ENCODE assay signal across 1 cellular context in the genomic region with DNA sequence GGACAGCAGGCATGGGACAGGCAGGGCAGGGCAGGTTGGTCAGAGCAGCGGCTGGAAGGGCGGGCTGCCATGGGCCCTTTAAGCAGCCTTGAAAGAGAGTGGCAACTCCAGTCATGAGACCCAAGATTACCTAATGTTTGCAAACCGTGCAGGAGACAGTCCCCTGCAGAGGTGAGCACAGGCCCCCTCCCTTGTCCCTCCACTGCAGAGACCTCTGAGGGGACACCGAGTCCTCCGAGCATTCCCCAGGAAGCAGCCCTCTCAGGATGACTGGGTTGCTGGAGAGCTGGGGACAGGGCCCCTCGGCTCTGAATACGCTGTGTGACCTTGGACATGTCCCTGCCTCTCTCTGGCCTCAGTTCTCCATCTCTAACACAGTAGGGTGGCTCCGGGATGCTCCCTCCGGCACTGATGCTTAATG.
TF ChIP-seq lines count a peak whose summit lies in the region.

No MANE protein-coding gene starts in this region.

TF ChIP-seq in HEK293, 187 proteins besides CTCF, POLR2A, EP300 and RAD21 (continued from another document):
- TF ChIP-seq GLIS2 (tag by site-specific recombination; IDR thresholded peaks at IDR 0.05): peak; percentile 60
- no peak for TF ChIP-seq ZNF184 (tag by site-specific recombination; IDR thresholded peaks at IDR 0.05)
- TF ChIP-seq, protein P1, sequence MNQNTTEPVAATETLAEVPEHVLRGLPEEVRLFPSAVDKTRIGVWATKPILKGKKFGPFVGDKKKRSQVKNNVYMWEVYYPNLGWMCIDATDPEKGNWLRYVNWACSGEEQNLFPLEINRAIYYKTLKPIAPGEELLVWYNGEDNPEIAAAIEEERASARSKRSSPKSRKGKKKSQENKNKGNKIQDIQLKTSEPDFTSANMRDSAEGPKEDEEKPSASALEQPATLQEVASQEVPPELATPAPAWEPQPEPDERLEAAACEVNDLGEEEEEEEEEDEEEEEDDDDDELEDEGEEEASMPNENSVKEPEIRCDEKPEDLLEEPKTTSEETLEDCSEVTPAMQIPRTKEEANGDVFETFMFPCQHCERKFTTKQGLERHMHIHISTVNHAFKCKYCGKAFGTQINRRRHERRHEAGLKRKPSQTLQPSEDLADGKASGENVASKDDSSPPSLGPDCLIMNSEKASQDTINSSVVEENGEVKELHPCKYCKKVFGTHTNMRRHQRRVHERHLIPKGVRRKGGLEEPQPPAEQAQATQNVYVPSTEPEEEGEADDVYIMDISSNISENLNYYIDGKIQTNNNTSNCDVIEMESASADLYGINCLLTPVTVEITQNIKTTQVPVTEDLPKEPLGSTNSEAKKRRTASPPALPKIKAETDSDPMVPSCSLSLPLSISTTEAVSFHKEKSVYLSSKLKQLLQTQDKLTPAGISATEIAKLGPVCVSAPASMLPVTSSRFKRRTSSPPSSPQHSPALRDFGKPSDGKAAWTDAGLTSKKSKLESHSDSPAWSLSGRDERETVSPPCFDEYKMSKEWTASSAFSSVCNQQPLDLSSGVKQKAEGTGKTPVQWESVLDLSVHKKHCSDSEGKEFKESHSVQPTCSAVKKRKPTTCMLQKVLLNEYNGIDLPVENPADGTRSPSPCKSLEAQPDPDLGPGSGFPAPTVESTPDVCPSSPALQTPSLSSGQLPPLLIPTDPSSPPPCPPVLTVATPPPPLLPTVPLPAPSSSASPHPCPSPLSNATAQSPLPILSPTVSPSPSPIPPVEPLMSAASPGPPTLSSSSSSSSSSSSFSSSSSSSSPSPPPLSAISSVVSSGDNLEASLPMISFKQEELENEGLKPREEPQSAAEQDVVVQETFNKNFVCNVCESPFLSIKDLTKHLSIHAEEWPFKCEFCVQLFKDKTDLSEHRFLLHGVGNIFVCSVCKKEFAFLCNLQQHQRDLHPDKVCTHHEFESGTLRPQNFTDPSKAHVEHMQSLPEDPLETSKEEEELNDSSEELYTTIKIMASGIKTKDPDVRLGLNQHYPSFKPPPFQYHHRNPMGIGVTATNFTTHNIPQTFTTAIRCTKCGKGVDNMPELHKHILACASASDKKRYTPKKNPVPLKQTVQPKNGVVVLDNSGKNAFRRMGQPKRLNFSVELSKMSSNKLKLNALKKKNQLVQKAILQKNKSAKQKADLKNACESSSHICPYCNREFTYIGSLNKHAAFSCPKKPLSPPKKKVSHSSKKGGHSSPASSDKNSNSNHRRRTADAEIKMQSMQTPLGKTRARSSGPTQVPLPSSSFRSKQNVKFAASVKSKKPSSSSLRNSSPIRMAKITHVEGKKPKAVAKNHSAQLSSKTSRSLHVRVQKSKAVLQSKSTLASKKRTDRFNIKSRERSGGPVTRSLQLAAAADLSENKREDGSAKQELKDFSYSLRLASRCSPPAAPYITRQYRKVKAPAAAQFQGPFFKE (tag by site-specific recombination; IDR thresholded peaks at IDR 0.05; ENCODE audit: borderline replicate concordance): no peak
